9 cellular contexts compared by ENCODE assay signal in the genomic region with DNA sequence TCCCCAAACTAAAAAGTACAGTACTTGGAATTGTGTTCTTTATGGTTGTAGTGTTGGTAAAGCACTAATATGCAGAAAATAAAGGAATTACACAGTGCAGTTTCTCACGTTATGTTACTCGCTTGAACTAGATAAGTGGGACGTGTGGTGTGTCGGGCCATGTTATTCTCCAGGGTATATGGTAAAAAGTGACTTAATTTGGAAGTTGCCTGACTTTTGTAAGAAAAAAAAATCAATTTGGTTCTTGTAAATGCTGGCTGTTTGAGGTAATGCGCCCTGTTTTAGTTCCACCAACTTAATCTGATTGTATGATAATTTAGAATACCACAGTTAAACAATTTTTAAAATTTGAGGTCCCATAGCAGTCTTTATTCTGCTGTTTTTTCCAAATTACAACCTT. TPM values are rescaled to one million over a fixed set of nuclear protein-coding genes. Genes with fewer than 3 reads are reported as not detected.
DNase-seq lines count a peak whose midpoint lies in the region; TF ChIP-seq lines count a peak whose summit lies in the region.
"Had no signal": no experiment of that assay in that cellular context is flagged by ENCODE, and none has a peak within 500 bp of the region (broad histone marks: within the 10 kb centered on the region; RNA-seq: fewer than 3 reads in every experiment).

No MANE protein-coding gene starts in this region.

- peak overlapping the region; percentile 16 to 51 (median 18) for H3K27ac ChIP-seq in thyroid gland

- intact Hi-C loops in activated naive CD4-positive, alpha-beta T cell treated with anti-CD3 and anti-CD28 coated beads for 36 hours (cut with micrococcal nuclease) = loop anchor here (1.0 to 10.0 kb wide), 3 partner anchors 625 to 1950 kb away; no protein-coding TSS in a partner anchor
- intact Hi-C loops in activated T-helper 1 cell treated with anti-CD3 and anti-CD28 coated beads, Interleukin-12 subunit alpha, Interleukin-12 subunit beta, Interleukin-2, Interleukin-4 antibody, amounts not matched to agents 30 ng/mL and 10 ng/mL and 1 ng/mL, durations not matched to agents 14 hours and 24 hours and 36 hours (cut with micrococcal nuclease) = no loop called here
- intact Hi-C loops in thyroid gland (cut with DNase I) = no loop called here

- H3K4me1 Mint-ChIP-seq in activated naive CD4-positive, alpha-beta T cell treated with anti-CD3 and anti-CD28 coated beads for 36 hours (ENCODE audit: low read depth) = peaks cover 33% of the 10 kb centered on the region
- H3K4me1 Mint-ChIP-seq in activated T-helper 1 cell treated with anti-CD3 and anti-CD28 coated beads, Interleukin-12 subunit alpha, Interleukin-12 subunit beta, Interleukin-2, Interleukin-4 antibody, amounts not matched to agents 30 ng/mL and 10 ng/mL and 1 ng/mL, durations not matched to agents 14 hours and 24 hours and 36 hours (ENCODE audit: low read depth) = peaks cover 33% of the 10 kb centered on the region

- DNase-seq in activated naive CD4-positive, alpha-beta T cell treated with anti-CD3 and anti-CD28 coated beads for 36 hours = no peak
- no peak for DNase-seq in activated naive CD4-positive, alpha-beta T cell treated with Interleukin-2 at 50 U/mL for 16 hours
- no peak for DNase-seq in activated T-helper 1 cell treated with anti-CD3 and anti-CD28 coated beads, Interleukin-12 subunit alpha, Interleukin-12 subunit beta, Interleukin-2, Interleukin-4 antibody, amounts not matched to agents 30 ng/mL and 10 ng/mL and 1 ng/mL, durations not matched to agents 14 hours and 24 hours and 36 hours (ENCODE audit: low spot score)
- DNase-seq in kidney epithelial cell (ENCODE audit: low read depth) = no peak
- DNase-seq in thyroid gland = no peak
- DNase-seq in MV-4-11 (lab: John Stamatoyannopoulos, UW) = no peak
- DNase-seq in COR-L47 (lab: John Stamatoyannopoulos, UW) = no peak
- no peak for DNase-seq in DMS 273 treated with DMSO at 0.1 percent for 48 hours (lab: John Stamatoyannopoulos, UW)
- DNase-seq: activated CD4-positive, alpha-beta T cell treated with anti-CD3 and anti-CD28 coated beads for 48 hours had no signal

- H3K4me1 ChIP-seq in thyroid gland = peaks cover 31% of the 10 kb centered on the region in 2 donors

- H3K36me3 ChIP-seq in kidney epithelial cell (ENCODE audit: control insufficient read depth, insufficient read depth, low read length) = no peaks in the 10 kb centered on the region
- H3K36me3 ChIP-seq in thyroid gland = peaks cover 0 to 11% of the 10 kb centered on the region in 2 donors

- no peaks in the 10 kb centered on the region for H3K27me3 Mint-ChIP-seq in activated naive CD4-positive, alpha-beta T cell treated with anti-CD3 and anti-CD28 coated beads for 36 hours (ENCODE audit: low read depth)
- H3K27me3 Mint-ChIP-seq in activated T-helper 1 cell treated with anti-CD3 and anti-CD28 coated beads, Interleukin-12 subunit alpha, Interleukin-12 subunit beta, Interleukin-2, Interleukin-4 antibody, amounts not matched to agents 30 ng/mL and 10 ng/mL and 1 ng/mL, durations not matched to agents 14 hours and 24 hours and 36 hours (ENCODE audit: insufficient read depth) = no peaks in the 10 kb centered on the region

- CTCF ChIA-PET in activated naive CD4-positive, alpha-beta T cell treated with anti-CD3 and anti-CD28 coated beads for 36 hours (lab: Charles Lee) = interaction anchor here (1.0 kb wide), 1 partner anchor 141 kb away, joined by 6 read pairs; no protein-coding TSS in a partner anchor

- H3K36me3 Mint-ChIP-seq in activated naive CD4-positive, alpha-beta T cell treated with anti-CD3 and anti-CD28 coated beads for 36 hours (ENCODE audit: low read depth) = peaks cover 51% of the 10 kb centered on the region
- peaks cover 49% of the 10 kb centered on the region for H3K36me3 Mint-ChIP-seq in activated T-helper 1 cell treated with anti-CD3 and anti-CD28 coated beads, Interleukin-12 subunit alpha, Interleukin-12 subunit beta, Interleukin-2, Interleukin-4 antibody, amounts not matched to agents 30 ng/mL and 10 ng/mL and 1 ng/mL, durations not matched to agents 14 hours and 24 hours and 36 hours (ENCODE audit: low read depth)

- 61 to 72% methylated on average over 5 of the region's 5 CpGs for WGBS in thyroid gland, 2 donors

- H3K4me3 ChIP-seq in kidney epithelial cell (ENCODE audit: low read depth, low read length) (peak overlapping the region; percentile 30), thyroid gland (replicated peaks in 1 of 3) (no peak overlapping the region)

- H3K9me3 ChIP-seq in thyroid gland = no peaks in the 10 kb centered on the region

- peak overlapping the region; percentile 100 for H3K27ac Mint-ChIP-seq in activated naive CD4-positive, alpha-beta T cell treated with anti-CD3 and anti-CD28 coated beads for 36 hours
- H3K27ac Mint-ChIP-seq in activated T-helper 1 cell treated with anti-CD3 and anti-CD28 coated beads, Interleukin-12 subunit alpha, Interleukin-12 subunit beta, Interleukin-2, Interleukin-4 antibody, amounts not matched to agents 30 ng/mL and 10 ng/mL and 1 ng/mL, durations not matched to agents 14 hours and 24 hours and 36 hours = peak overlapping the region; percentile 97

- H3K27me3 ChIP-seq in kidney epithelial cell (ENCODE audit: control insufficient read depth, insufficient read depth, low read length) = no peaks in the 10 kb centered on the region
- no peaks in the 10 kb centered on the region for H3K27me3 ChIP-seq in thyroid gland

- TF ChIP-seq CTCF in kidney epithelial cell (IDR thresholded peaks at IDR 0.05; ENCODE audit: insufficient read depth, low read length, poor library complexity, severe bottlenecking) (no peak), thyroid gland (IDR thresholded peaks at IDR 0.05) (no peak)

- H3K9me3 Mint-ChIP-seq in activated naive CD4-positive, alpha-beta T cell treated with anti-CD3 and anti-CD28 coated beads for 36 hours = no peaks in the 10 kb centered on the region
- H3K9me3 Mint-ChIP-seq in activated T-helper 1 cell treated with anti-CD3 and anti-CD28 coated beads, Interleukin-12 subunit alpha, Interleukin-12 subunit beta, Interleukin-2, Interleukin-4 antibody, amounts not matched to agents 30 ng/mL and 10 ng/mL and 1 ng/mL, durations not matched to agents 14 hours and 24 hours and 36 hours = no peaks in the 10 kb centered on the region

- TF ChIP-seq POLR2A in thyroid gland (IDR thresholded peaks at IDR 0.05) = no peak

- H3K4me3 Mint-ChIP-seq in activated naive CD4-positive, alpha-beta T cell treated with anti-CD3 and anti-CD28 coated beads for 36 hours = peak overlapping the region; percentile 100
- H3K4me3 Mint-ChIP-seq in activated T-helper 1 cell treated with anti-CD3 and anti-CD28 coated beads, Interleukin-12 subunit alpha, Interleukin-12 subunit beta, Interleukin-2, Interleukin-4 antibody, amounts not matched to agents 30 ng/mL and 10 ng/mL and 1 ng/mL, durations not matched to agents 14 hours and 24 hours and 36 hours = peak overlapping the region; percentile 99

RNA-seq across cellular contexts. Expression of a gene that starts 4.1 kb away (rescaled TPM):
- total RNA-seq in activated naive CD4-positive, alpha-beta T cell treated with anti-CD3 and anti-CD28 coated beads for 36 hours = 100 to 1,000 TPM; 128 to 129 TPM
- 163 and 164 TPM in 2 replicates for total RNA-seq in activated T-helper 1 cell treated with anti-CD3 and anti-CD28 coated beads, Interleukin-12 subunit alpha, Interleukin-12 subunit beta, Interleukin-2, Interleukin-4 antibody, amounts not matched to agents 30 ng/mL and 10 ng/mL and 1 ng/mL, durations not matched to agents 14 hours and 24 hours and 36 hours
- total RNA-seq in kidney epithelial cell (69.6 and 76.3 TPM in 2 replicates), thyroid gland (10 to 100 TPM; 35.6 to 59.4 (median 48.5) TPM)

RNA-seq across cellular contexts. Expression of a gene that starts 44.4 kb away (rescaled TPM):
- 10 to 100 TPM; 45.5 to 47.0 TPM for total RNA-seq in activated naive CD4-positive, alpha-beta T cell treated with anti-CD3 and anti-CD28 coated beads for 36 hours
- 79.9 and 89.3 TPM in 2 replicates for total RNA-seq in activated T-helper 1 cell treated with anti-CD3 and anti-CD28 coated beads, Interleukin-12 subunit alpha, Interleukin-12 subunit beta, Interleukin-2, Interleukin-4 antibody, amounts not matched to agents 30 ng/mL and 10 ng/mL and 1 ng/mL, durations not matched to agents 14 hours and 24 hours and 36 hours
- total RNA-seq in kidney epithelial cell (34.3 and 61.5 TPM in 2 replicates), thyroid gland (100 to 1,000 TPM in 3 of 4 donors, 10 to 100 TPM in 1; 93.9 to 170 (median 118) TPM)
